Comparison of ENCODE assay signal across 8 cellular contexts in genomic region chr14:75577724-75578098, GRCh38.
A peak's percentile ranks its signal among the peaks of the same experiment; 100 is the strongest.
DNase-seq lines count a peak whose midpoint lies in the region; ATAC-seq lines count a peak whose summit lies in the region.

No MANE protein-coding gene starts in this region.

- peak overlapping the region; percentile 39 for H3K27ac ChIP-seq in cingulate gyrus (ENCODE audit: low read depth, low read length)

- DNase-seq in NCI-H1436 (lab: John Stamatoyannopoulos, UW) (peak; percentile 22), NCI-H1436 treated with DMSO at 0.1 percent for 48 hours (lab: John Stamatoyannopoulos, UW) (no peak), NCI-H446 (lab: John Stamatoyannopoulos, UW) (peak; percentile 8 to 66), kidney tubule cell (ENCODE audit: low spot score) (peak; percentile 85)
- peak; percentile 55 to 64 for DNase-seq in activated CD4-positive, alpha-beta T cell treated with anti-CD3 and anti-CD28 coated beads for 24 hours (ENCODE audit: low read depth in 2 of 2)
- DNase-seq in stimulated activated CD4-positive, alpha-beta T cell treated with anti-CD3 and anti-CD28 coated beads, Interleukin-15, amount 100 ng/mL, for 24 hours, result peak; percentile 86

- peak; percentile 71 for ATAC-seq in HG02970 (IDR thresholded peaks at IDR 0.05; ENCODE audit: low FRiP score, unreplicated experiment)
